ENCODE assay signal across 21 cellular contexts in the genomic region with DNA sequence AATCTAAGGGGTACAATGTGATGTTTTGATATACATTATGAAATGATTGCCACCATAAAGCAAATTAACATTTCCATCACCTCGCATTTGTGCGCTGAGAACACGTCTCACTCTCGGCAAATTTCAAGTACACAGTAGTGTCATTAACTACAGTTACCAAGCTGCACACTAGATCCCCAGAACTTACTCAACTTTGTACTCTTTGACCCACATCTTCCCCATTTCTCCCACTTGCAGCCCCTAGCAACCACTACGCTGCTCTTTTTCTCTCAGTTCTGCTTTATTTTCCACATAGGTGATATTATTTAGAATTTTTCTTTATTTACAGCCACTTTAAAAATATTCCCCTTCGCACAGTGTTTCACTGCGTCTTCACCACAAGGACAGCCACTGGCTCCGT.
DNase-seq lines count a peak whose midpoint lies in the region; ATAC-seq and TF ChIP-seq lines count a peak whose summit lies in the region.
"Had no signal": no experiment of that assay in that cellular context is flagged by ENCODE, and none has a peak within 500 bp of the region (broad histone marks: within the 10 kb centered on the region; RNA-seq: fewer than 3 reads in every experiment).

No MANE protein-coding gene starts in this region.

- DNase-seq in activated naive CD4-positive, alpha-beta T cell treated with anti-CD3 and anti-CD28 coated beads for 36 hours, result no peak
- no peak for DNase-seq in activated naive CD4-positive, alpha-beta T cell treated with Interleukin-2 at 50 U/mL for 16 hours
- no peak for DNase-seq in NT2/D1 (ENCODE audit: low read depth, low spot score)
- DNase-seq in glutamatergic neuron, result no peak
- DNase-seq in Right ventricle myocardium inferior (ENCODE audit: missing footprints), result no peak
- no peak for DNase-seq in GM13976 (ENCODE audit: low spot score)
- no peak for DNase-seq in DMS 273 (lab: John Stamatoyannopoulos, UW; ENCODE audit: unreplicated experiment)
- DNase-seq: activated CD4-positive, CD25-positive, alpha-beta regulatory T cell treated with anti-CD3 and anti-CD28 coated beads, Interleukin-2, amount 50 U/mL, for 72 hours; activated CD8-positive, alpha-beta memory T cell treated with anti-CD3 and anti-CD28 coated beads, Interleukin-2, amount 10 ng/mL, durations not matched to agents 7 days and 5 days; CD4-positive, CD25-positive, alpha-beta regulatory T cell; left cardiac atrium; NCI-H1417; NCI-H2171; ovary; stimulated activated naive CD4-positive, alpha-beta T cell; T-helper 17 cell had no signal

- H3K36me3 Mint-ChIP-seq in activated naive CD4-positive, alpha-beta T cell treated with anti-CD3 and anti-CD28 coated beads for 36 hours (ENCODE audit: low read depth), result no peaks in the 10 kb centered on the region
- no peaks in the 10 kb centered on the region for H3K36me3 Mint-ChIP-seq in glutamatergic neuron (ENCODE audit: unreplicated experiment)
- H3K36me3 Mint-ChIP-seq: activated CD8-positive, alpha-beta memory T cell treated with anti-CD3 and anti-CD28 coated beads, Interleukin-2, amount 10 ng/mL, durations not matched to agents 7 days and 5 days; activated naive CD8-positive, alpha-beta T cell; CD4-positive, CD25-positive, alpha-beta regulatory T cell had no signal

- peaks cover 47% of the 10 kb centered on the region for H3K27me3 Mint-ChIP-seq in activated naive CD4-positive, alpha-beta T cell treated with anti-CD3 and anti-CD28 coated beads for 36 hours (ENCODE audit: low read depth)
- peaks cover 1% of the 10 kb centered on the region for H3K27me3 Mint-ChIP-seq in glutamatergic neuron (ENCODE audit: unreplicated experiment)

- peak overlapping the region; percentile 40 for H3K4me3 Mint-ChIP-seq in activated naive CD4-positive, alpha-beta T cell treated with anti-CD3 and anti-CD28 coated beads for 36 hours
- peak overlapping the region; percentile 70 for H3K4me3 Mint-ChIP-seq in glutamatergic neuron (ENCODE audit: unreplicated experiment)
- H3K4me3 Mint-ChIP-seq: activated CD8-positive, alpha-beta memory T cell treated with anti-CD3 and anti-CD28 coated beads, Interleukin-2, amount 10 ng/mL, durations not matched to agents 7 days and 5 days; activated naive CD8-positive, alpha-beta T cell had no signal

- H3K9me3 Mint-ChIP-seq in activated naive CD4-positive, alpha-beta T cell treated with anti-CD3 and anti-CD28 coated beads for 36 hours, result no peaks in the 10 kb centered on the region
- H3K9me3 Mint-ChIP-seq in glutamatergic neuron (ENCODE audit: unreplicated experiment), result no peaks in the 10 kb centered on the region

- H3K4me1 ChIP-seq in NT2/D1 (ENCODE audit: insufficient read depth, insufficient read length) (no peaks in the 10 kb centered on the region), skeletal muscle satellite cell (ENCODE audit: control insufficient read depth, insufficient read depth, low read length) (no peaks in the 10 kb centered on the region)

- peaks cover 35% of the 10 kb centered on the region for H3K36me3 ChIP-seq in NT2/D1 (ENCODE audit: insufficient read depth, insufficient read length, low read length)
- no peaks in the 10 kb centered on the region for H3K36me3 ChIP-seq in skeletal muscle satellite cell (ENCODE audit: insufficient read depth, low read length)
- H3K36me3 ChIP-seq: heart left ventricle, ovary had no signal

- TF ChIP-seq CTCF in glutamatergic neuron (IDR thresholded peaks at IDR 0.05; ENCODE audit: partially characterized antibody, unreplicated experiment) (no peak), GM13976 (IDR thresholded peaks at IDR 0.05; ENCODE audit: borderline replicate concordance, control extremely low read depth, extremely low read depth, insufficient read depth, missing control alignments) (no peak)

- peak overlapping the region; percentile 80 for H3K4me3 ChIP-seq in NT2/D1 (ENCODE audit: insufficient read length, low read depth)
- no peak overlapping the region for H3K4me3 ChIP-seq in skeletal muscle satellite cell (ENCODE audit: low read length)
- H3K4me3 ChIP-seq: ovary, smooth muscle cell had no signal

- peak overlapping the region; percentile 78 for H3K4me2 ChIP-seq in skeletal muscle satellite cell (ENCODE audit: low read length)
- H3K4me2 ChIP-seq: KMS-11 had no signal

- no peak overlapping the region for H3K27ac Mint-ChIP-seq in activated naive CD4-positive, alpha-beta T cell treated with anti-CD3 and anti-CD28 coated beads for 36 hours
- no peak overlapping the region for H3K27ac Mint-ChIP-seq in glutamatergic neuron (ENCODE audit: unreplicated experiment)
- H3K27ac Mint-ChIP-seq: activated CD8-positive, alpha-beta memory T cell treated with anti-CD3 and anti-CD28 coated beads, Interleukin-2, amount 10 ng/mL, durations not matched to agents 7 days and 5 days; activated naive CD8-positive, alpha-beta T cell; T-helper 17 cell had no signal

- H3K9me3 ChIP-seq in NT2/D1 (ENCODE audit: insufficient read depth, low read length) (no peaks in the 10 kb centered on the region), skeletal muscle satellite cell (replicated peaks; ENCODE audit: low read length) (no peaks in the 10 kb centered on the region)
- H3K9me3 ChIP-seq: heart left ventricle, ovary had no signal

- peaks cover 13% of the 10 kb centered on the region for H3K27me3 ChIP-seq in NT2/D1 (ENCODE audit: insufficient read depth, insufficient read length)
- peaks cover 39% of the 10 kb centered on the region for H3K27me3 ChIP-seq in skeletal muscle satellite cell (ENCODE audit: control insufficient read depth, insufficient read depth, low read length)
- H3K27me3 ChIP-seq: ovary had no signal

- ATAC-seq in Right ventricle myocardium inferior, result no peak
- ATAC-seq: activated CD8-positive, alpha-beta memory T cell treated with anti-CD3 and anti-CD28 coated beads, Interleukin-2, amount 10 ng/mL, durations not matched to agents 7 days and 5 days; T-helper 17 cell had no signal

- in situ Hi-C loops in GM13976 (cut with MboI; ENCODE audit: low sequenced_read_pairs, unreplicated experiment), result no loop called here

- CTCF ChIA-PET in activated naive CD4-positive, alpha-beta T cell treated with anti-CD3 and anti-CD28 coated beads for 36 hours (lab: Charles Lee), result interaction anchor here (0.7 to 1.4 kb wide), 2 partner anchors 10 to 494 kb away, joined by 4 read pairs; no protein-coding TSS in a partner anchor

- intact Hi-C loops in activated naive CD4-positive, alpha-beta T cell treated with anti-CD3 and anti-CD28 coated beads for 36 hours (cut with micrococcal nuclease), result no loop called here
- intact Hi-C loops in Right ventricle myocardium inferior (cut with DNase I), result no loop called here

- peaks cover 5% of the 10 kb centered on the region for H3K4me1 Mint-ChIP-seq in activated naive CD4-positive, alpha-beta T cell treated with anti-CD3 and anti-CD28 coated beads for 36 hours (ENCODE audit: low read depth)
- no peaks in the 10 kb centered on the region for H3K4me1 Mint-ChIP-seq in glutamatergic neuron (ENCODE audit: low read depth, unreplicated experiment)
- H3K4me1 Mint-ChIP-seq: activated CD8-positive, alpha-beta memory T cell treated with anti-CD3 and anti-CD28 coated beads, Interleukin-2, amount 10 ng/mL, durations not matched to agents 7 days and 5 days; T-helper 17 cell had no signal

- peak overlapping the region; percentile 85 for H3K9ac ChIP-seq in NT2/D1 (ENCODE audit: insufficient read length, low read depth)
- no peak overlapping the region for H3K9ac ChIP-seq in skeletal muscle satellite cell (ENCODE audit: low read depth, low read length)
- H3K9ac ChIP-seq: KMS-11 had no signal
